In genomic region chr2:141590620-141591019, GRCh38 we compare ENCODE assay signal across 2 cellular contexts.
TF ChIP-seq lines count a peak whose summit lies in the region.

No MANE protein-coding gene starts in this region.

TF ChIP-seq in GM23338, 12 proteins besides CTCF, POLR2A, EP300 and RAD21:
- no peak for TF ChIP-seq REST (IDR thresholded peaks at IDR 0.05; ENCODE audit: unreplicated experiment)
- no peak for TF ChIP-seq POLR2AphosphoS5 (IDR thresholded peaks at IDR 0.05; ENCODE audit: low read depth)
- no peak for TF ChIP-seq ETS1 (IDR thresholded peaks at IDR 0.05)
- TF ChIP-seq EZH2 (IDR thresholded peaks at IDR 0.05; ENCODE audit: low read depth, unreplicated experiment), result no peak
- no peak for TF ChIP-seq ZNF462 (CRISPR knock-in tag; IDR thresholded peaks at IDR 0.05)
- no peak for TF ChIP-seq ZNF331 (CRISPR knock-in tag; IDR thresholded peaks at IDR 0.05; ENCODE audit: low read depth)
- TF ChIP-seq NANOG (IDR thresholded peaks at IDR 0.05; ENCODE audit: borderline replicate concordance), result no peak

TF ChIP-seq in WTC11, 78 proteins besides CTCF, POLR2A, EP300 and RAD21 (continued from another document):
- no peak for TF ChIP-seq PREB (CRISPR knock-in tag; IDR thresholded peaks at IDR 0.05; ENCODE audit: borderline replicate concordance)
- no peak for TF ChIP-seq ETV6 (CRISPR knock-in tag; IDR thresholded peaks at IDR 0.05)
- no peak for TF ChIP-seq KAT7 (CRISPR knock-in tag; IDR thresholded peaks at IDR 0.05; ENCODE audit: borderline replicate concordance)
